31 cellular contexts compared by ENCODE assay signal in genomic region chr1:210248341-210248740, GRCh38. TPM values are rescaled to one million over a fixed set of nuclear protein-coding genes. Genes with fewer than 3 reads are reported as not detected.
"Had no signal": no experiment of that assay in that cellular context is flagged by ENCODE, and none has a peak within 500 bp of the region (broad histone marks: within the 10 kb centered on the region; RNA-seq: fewer than 3 reads in every experiment).

No MANE protein-coding gene starts in this region.

- H3K27me3 ChIP-seq: right atrium auricular region, tibial artery had no signal

- H3K4me3 Mint-ChIP-seq: activated CD4-positive, alpha-beta memory T cell treated with anti-CD3 and anti-CD28 coated beads for 36 hours; activated CD4-positive, alpha-beta T cell treated with anti-CD3 and anti-CD28 coated beads, Interleukin-2, amount 10 ng/mL, durations not matched to agents 24 days and 14 days; activated T-cell treated with anti-CD3 and anti-CD28 coated beads, Interleukin-2, amount 50 U/mL, for 4 hours; activated T-helper 17 cell treated with anti-CD3 and anti-CD28 coated beads, Interleukin-2, amount 50 U/mL, for 72 hours; natural killer cell treated with Interleukin-12 subunit alpha and Interleukin-12 subunit beta and Interleukin-15 and Interleukin-18, amount 100 ng/mL, for 72 hours; T-helper 1 cell treated with Interleukin-12 subunit alpha and Interleukin-12 subunit beta and Interleukin-4 antibody, amounts not matched to agents 30 μg/mL and 1 μg/mL, for 36 hours had no signal

- H3K36me3 ChIP-seq: esophagus squamous epithelium, heart right ventricle, left lung, lower lobe of right lung, right atrium auricular region, spleen, suprapubic skin, tibial artery, upper lobe of right lung had no signal

- H3K4me1 ChIP-seq: foreskin keratinocyte had no signal

- H3K27ac ChIP-seq: epithelial cell of prostate, esophagus squamous epithelium, foreskin keratinocyte, heart right ventricle, left lung, lower lobe of right lung, right atrium auricular region, spleen, suprapubic skin, tibial artery, upper lobe of right lung, VCaP had no signal

- H3K4me3 ChIP-seq: esophagus squamous epithelium, heart right ventricle, left lung, lower lobe of right lung, right atrium auricular region, spleen, suprapubic skin, tibial artery, upper lobe of right lung had no signal

- H3K9me3 Mint-ChIP-seq: activated CD4-positive, alpha-beta memory T cell treated with anti-CD3 and anti-CD28 coated beads for 36 hours; activated CD4-positive, alpha-beta T cell treated with anti-CD3 and anti-CD28 coated beads, Interleukin-2, amount 10 ng/mL, durations not matched to agents 24 days and 14 days; activated T-cell treated with anti-CD3 and anti-CD28 coated beads, Interleukin-2, amount 50 U/mL, for 4 hours; natural killer cell treated with Interleukin-12 subunit alpha and Interleukin-12 subunit beta and Interleukin-15 and Interleukin-18, amount 100 ng/mL, for 72 hours; T-helper 1 cell treated with Interleukin-12 subunit alpha and Interleukin-12 subunit beta and Interleukin-4 antibody, amounts not matched to agents 30 μg/mL and 1 μg/mL, for 36 hours had no signal

- H3K27ac Mint-ChIP-seq: activated CD4-positive, alpha-beta memory T cell treated with anti-CD3 and anti-CD28 coated beads for 36 hours; activated CD4-positive, alpha-beta T cell treated with anti-CD3 and anti-CD28 coated beads, Interleukin-2, amount 10 ng/mL, durations not matched to agents 24 days and 14 days; activated T-helper 17 cell treated with anti-CD3 and anti-CD28 coated beads, Interleukin-2, amount 50 U/mL, for 72 hours; natural killer cell treated with Interleukin-12 subunit alpha and Interleukin-12 subunit beta and Interleukin-15 and Interleukin-18, amount 100 ng/mL, for 72 hours; T-helper 1 cell treated with Interleukin-12 subunit alpha and Interleukin-12 subunit beta and Interleukin-4 antibody, amounts not matched to agents 30 μg/mL and 1 μg/mL, for 36 hours had no signal

- H3K36me3 Mint-ChIP-seq: activated CD4-positive, alpha-beta memory T cell treated with anti-CD3 and anti-CD28 coated beads for 36 hours; natural killer cell treated with Interleukin-12 subunit alpha and Interleukin-12 subunit beta and Interleukin-15 and Interleukin-18, amount 100 ng/mL, for 72 hours had no signal

- DNase-seq: activated CD4-positive, alpha-beta memory T cell treated with anti-CD3 and anti-CD28 coated beads for 36 hours; activated CD4-positive, alpha-beta T cell treated with anti-CD3 and anti-CD28 coated beads, Interleukin-2, amount 10 ng/mL, durations not matched to agents 24 days and 14 days; activated CD8-positive, alpha-beta memory T cell treated with anti-CD3 and anti-CD28 coated beads, Interleukin-2, amount 50 U/mL, for 48 hours; activated gamma-delta T cell treated with Interleukin-2 at 50 U/mL for 16 hours; activated naive CD4-positive, alpha-beta T cell treated with anti-CD3 and anti-CD28 coated beads, Interleukin-2, amount 50 U/mL, for 16 hours; activated T-cell treated with anti-CD3 and anti-CD28 coated beads, Interleukin-2, amount 50 U/mL, for 4 hours; amygdala; dermis blood vessel endothelial cell; effector CD4-positive, alpha-beta T cell; esophagus squamous epithelium; foreskin keratinocyte; heart right ventricle; left lung; lower lobe of right lung; mesendoderm; spleen; stimulated activated naive CD4-positive, alpha-beta T cell; T-helper 9 cell; tibial artery; upper lobe of right lung had no signal

- FAIRE-seq: colon, islet of Langerhans, TTC549 had no signal

- H3K9me3 ChIP-seq: esophagus squamous epithelium, heart right ventricle, left lung, lower lobe of right lung, right atrium auricular region, spleen, suprapubic skin, tibial artery, upper lobe of right lung had no signal

RNA-seq across cellular contexts. Expression of gene SERTAD4, which starts 15.7 kb away (rescaled TPM):
- total RNA-seq: activated CD4-positive, alpha-beta memory T cell treated with anti-CD3 and anti-CD28 coated beads for 36 hours; activated CD4-positive, alpha-beta T cell treated with anti-CD3 and anti-CD28 coated beads, Interleukin-2, amount 10 ng/mL, durations not matched to agents 24 days and 14 days; activated CD8-positive, alpha-beta memory T cell treated with anti-CD3 and anti-CD28 coated beads for 36 hours; activated T-cell treated with anti-CD3 and anti-CD28 coated beads, Interleukin-2, amount 50 U/mL, for 4 hours; activated T-helper 17 cell treated with anti-CD3 and anti-CD28 coated beads, Interleukin-2, amount 50 U/mL, for 72 hours; natural killer cell treated with Interleukin-12 subunit alpha and Interleukin-12 subunit beta and Interleukin-15 and Interleukin-18, amount 100 ng/mL, for 72 hours had no signal
